In genomic region chr2:157327200-157327599, GRCh38 we compare ENCODE assay signal across 9 cellular contexts. TPM values are rescaled to one million over a fixed set of nuclear protein-coding genes. Genes with fewer than 3 reads are reported as not detected.
DNase-seq lines count a peak whose midpoint lies in the region; ATAC-seq, FAIRE-seq and TF ChIP-seq lines count a peak whose summit lies in the region.
"Had no signal": no experiment of that assay in that cellular context is flagged by ENCODE, and none has a peak within 500 bp of the region (broad histone marks: within the 10 kb centered on the region; RNA-seq: fewer than 3 reads in every experiment).

No MANE protein-coding gene starts in this region.

- no peak for TF ChIP-seq CTCF in dorsolateral prefrontal cortex (IDR thresholded peaks at IDR 0.05 in 54 of 56, conservative IDR thresholded peaks at IDR 0.05 in 2 of 56; ENCODE audit: low read depth in 1 of 56, partially characterized antibody in 56 of 56)
- TF ChIP-seq CTCF in right atrium auricular region (IDR thresholded peaks at IDR 0.05) = no peak

- H3K4me3 ChIP-seq in dorsolateral prefrontal cortex (peak overlapping the region in 57 of 59 donors; percentile 1 to 79 (median 58)), right atrium auricular region (no peak overlapping the region)

- H3K9me3 ChIP-seq in right atrium auricular region = no peaks in the 10 kb centered on the region

- FAIRE-seq in GM12892 (lab: Jason Lieb, UNC) = no peak

- H3K27me3 ChIP-seq in dorsolateral prefrontal cortex = no peaks in the 10 kb centered on the region
- H3K27me3 ChIP-seq in right atrium auricular region = no peaks in the 10 kb centered on the region

- H3K36me3 ChIP-seq in right atrium auricular region = no peaks in the 10 kb centered on the region

- H3K4me1 ChIP-seq in right atrium auricular region = peaks cover 0 to 12% of the 10 kb centered on the region in 2 donors

- DNase-seq in dorsolateral prefrontal cortex = no peak
- no peak for DNase-seq in GM12892 (ENCODE audit: insufficient read length)
- no peak for DNase-seq in nucleus accumbens (lab: John Stamatoyannopoulos, UW)
- no peak for DNase-seq in right atrium auricular region (ENCODE audit: low spot score)

- intact Hi-C loops in dorsolateral prefrontal cortex (cut with DNase I) = loop anchor here (2.0 to 10.0 kb wide), 3 partner anchors 22 to 268 kb away; no protein-coding TSS in a partner anchor

- TF ChIP-seq POLR2A in GM18505 (IDR thresholded peaks at IDR 0.05; ENCODE audit: borderline replicate concordance, extremely low read depth, insufficient read depth, insufficient read length) (no peak), GM12892 (IDR thresholded peaks at IDR 0.05; ENCODE audit: low read depth, low read length) (no peak)

- H3K27ac ChIP-seq in dorsolateral prefrontal cortex (peak overlapping the region; percentile 55 to 99 (median 94)), right atrium auricular region (peak overlapping the region in 1 of 2 donors; percentile 57)

- ATAC-seq in GM18505 (IDR thresholded peaks at IDR 0.05; ENCODE audit: unreplicated experiment) (peak; percentile 31), GM19463 (IDR thresholded peaks at IDR 0.05; ENCODE audit: unreplicated experiment) (peak; percentile 24), HG03135 (IDR thresholded peaks at IDR 0.05; ENCODE audit: unreplicated experiment) (peak; percentile 34), GM21447 (IDR thresholded peaks at IDR 0.05; ENCODE audit: unreplicated experiment) (no peak)

RNA-seq across cellular contexts. Expression of gene ERMN, which starts 1.6 kb away (rescaled TPM):
- total RNA-seq in dorsolateral prefrontal cortex (100 to 1,000 TPM in 97 of 120 experiments, 10 to 100 TPM in 23; 40.3 to 874 (median 194) TPM), right atrium auricular region (not detected)
- 1.8 TPM for polyA plus RNA-seq in GM12892 (2012; ENCODE audit: missing spikeins)
- total RNA-seq: progenitor cell of endocrine pancreas had no signal

Comparison
In these comparisons a context has a peak if more than half of its experiments do, and no peak if none do; other contexts are left out.
1. H3K4me3 ChIP-seq: peak in dorsolateral prefrontal cortex (57 of 59); none in right atrium auricular region (0 of 2).
2. RNA of gene ERMN, which starts 1.6 kb away (total RNA-seq): 40.3 to 874 TPM in dorsolateral prefrontal cortex; not detected in right atrium auricular region; every median in the first group is over 10 times any median in the second.